Comparison of ENCODE assay signal across 28 cellular contexts in the genomic region with DNA sequence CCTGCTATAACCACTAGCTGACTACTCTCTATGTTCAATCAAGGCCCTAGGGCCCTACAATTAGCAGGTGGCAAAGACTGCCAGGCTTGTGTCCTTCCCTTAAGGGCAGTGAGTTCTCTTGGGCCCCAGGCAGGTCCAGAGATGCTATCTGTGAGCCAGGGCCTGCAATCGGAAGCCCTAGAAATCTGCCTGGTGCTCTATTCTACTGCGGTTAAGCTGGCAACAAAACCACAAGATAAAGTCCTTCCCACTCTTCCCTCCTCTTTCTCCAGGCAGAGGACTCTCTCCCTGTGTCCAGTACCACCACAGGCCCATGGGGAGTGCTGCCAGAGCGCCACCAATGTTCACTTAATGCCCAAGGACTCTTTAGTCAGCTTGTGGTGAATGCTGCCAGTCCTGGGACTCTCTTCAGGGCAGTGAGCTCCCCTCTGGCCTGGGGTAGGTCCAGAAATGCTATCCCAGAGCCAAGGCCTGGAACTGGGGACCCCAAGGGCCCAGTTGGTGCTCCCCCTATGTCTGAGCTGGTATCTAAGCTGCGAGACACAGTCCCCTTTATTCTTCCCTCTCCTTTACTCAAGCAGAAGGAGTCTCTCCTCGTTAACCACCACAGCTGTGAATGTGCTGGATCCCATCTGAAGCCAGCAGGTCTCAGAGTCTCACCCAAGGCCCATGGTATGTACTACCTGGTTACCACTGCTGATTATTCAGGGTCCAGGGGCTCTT. TPM values are rescaled to one million over a fixed set of nuclear protein-coding genes. Genes with fewer than 3 reads are reported as not detected.
A peak's percentile ranks its signal among the peaks of the same experiment; 100 is the strongest.
DNase-seq lines count a peak whose midpoint lies in the region; ATAC-seq and TF ChIP-seq lines count a peak whose summit lies in the region.
"Had no signal": no experiment of that assay in that cellular context is flagged by ENCODE, and none has a peak within 500 bp of the region (broad histone marks: within the 10 kb centered on the region; RNA-seq: fewer than 3 reads in every experiment).

No MANE protein-coding gene starts in this region.

- no peak overlapping the region for H3K27ac Mint-ChIP-seq in natural killer cell
- no peak overlapping the region for H3K27ac Mint-ChIP-seq in natural killer cell treated with Interleukin-12 subunit alpha and Interleukin-12 subunit beta and Interleukin-15 and Interleukin-18, amount 100 ng/mL, for 72 hours
- H3K27ac Mint-ChIP-seq in stimulated activated effector memory CD8-positive, alpha-beta T cell treated with anti-CD3 and anti-CD28 coated beads, Interleukin-12 subunit alpha, Interleukin-12 subunit beta, amount 100 ng/mL, for 72 hours: peak overlapping the region; percentile 70
- H3K27ac Mint-ChIP-seq: activated CD4-positive, alpha-beta T cell treated with anti-CD3 and anti-CD28 coated beads, Interleukin-2, amount 10 ng/mL, durations not matched to agents 24 days and 14 days; activated T-helper 17 cell treated with anti-CD3 and anti-CD28 coated beads, Interleukin-2, amount 50 U/mL, for 72 hours; naive thymus-derived CD8-positive, alpha-beta T cell; stimulated activated memory B cell treated with anti-CD40 and anti-IgM and Interleukin-4, amounts not matched to agents 10 μg/mL and 1 μg/mL and 100 μg/mL, for 72 hours; T-helper 2 cell treated with Interferon-gamma antibody and Interleukin-4, amounts not matched to agents 5 μg/mL and 100 μg/mL, for 36 hours had no signal

- no peaks in the 10 kb centered on the region for H3K36me3 ChIP-seq in MM.1S (replicated peaks; ENCODE audit: insufficient read depth, low read length)
- H3K36me3 ChIP-seq: pancreas had no signal

- H3K9ac ChIP-seq in MM.1S (ENCODE audit: low read length): no peak overlapping the region

- TF ChIP-seq CTCF in natural killer cell (IDR thresholded peaks at IDR 0.05): no peak
- TF ChIP-seq CTCF in MM.1S (IDR thresholded peaks at IDR 0.05; ENCODE audit: low read length): no peak

- H2AFZ ChIP-seq in MM.1S (ENCODE audit: low read length): no peak overlapping the region
- H2AFZ ChIP-seq: PC-9 had no signal

- no peaks in the 10 kb centered on the region for H3K4me1 ChIP-seq in MM.1S (ENCODE audit: low read length)
- H3K4me1 ChIP-seq: pancreas had no signal

- ATAC-seq in natural killer cell: no peak
- no peak for ATAC-seq in natural killer cell treated with Interleukin-12 subunit alpha and Interleukin-12 subunit beta and Interleukin-15 and Interleukin-18, amount 100 ng/mL, for 72 hours
- no peak for ATAC-seq in left lobe of liver
- ATAC-seq in stimulated activated effector memory CD8-positive, alpha-beta T cell treated with anti-CD3 and anti-CD28 coated beads, Interleukin-12 subunit alpha, Interleukin-12 subunit beta, amount 100 ng/mL, for 72 hours: no peak
- ATAC-seq: activated T-helper 17 cell treated with anti-CD3 and anti-CD28 coated beads, Interleukin-2, amount 50 U/mL, for 72 hours; naive thymus-derived CD8-positive, alpha-beta T cell; pancreas; right cardiac atrium; stimulated activated memory B cell treated with anti-CD40 and anti-IgM and Interleukin-4, amounts not matched to agents 10 μg/mL and 1 μg/mL and 100 μg/mL, for 72 hours had no signal

- peaks cover 13 to 16% of the 10 kb centered on the region in 2 donors for H3K4me1 Mint-ChIP-seq in natural killer cell
- peaks cover 11 to 16% of the 10 kb centered on the region in 2 donors for H3K4me1 Mint-ChIP-seq in natural killer cell treated with Interleukin-12 subunit alpha and Interleukin-12 subunit beta and Interleukin-15 and Interleukin-18, amount 100 ng/mL, for 72 hours (ENCODE audit: low read depth in 2 of 2)
- H3K4me1 Mint-ChIP-seq in stimulated activated effector memory CD8-positive, alpha-beta T cell treated with anti-CD3 and anti-CD28 coated beads, Interleukin-12 subunit alpha, Interleukin-12 subunit beta, amount 100 ng/mL, for 72 hours: peaks cover 18% of the 10 kb centered on the region
- H3K4me1 Mint-ChIP-seq: activated CD4-positive, alpha-beta T cell treated with anti-CD3 and anti-CD28 coated beads, Interleukin-2, amount 10 ng/mL, durations not matched to agents 24 days and 14 days; activated T-helper 17 cell treated with anti-CD3 and anti-CD28 coated beads, Interleukin-2, amount 50 U/mL, for 72 hours; stimulated activated memory B cell treated with anti-CD40 and anti-IgM and Interleukin-4, amounts not matched to agents 10 μg/mL and 1 μg/mL and 100 μg/mL, for 72 hours had no signal

- no peak overlapping the region for H3K4me3 ChIP-seq in MM.1S (ENCODE audit: low read length)
- H3K4me3 ChIP-seq: dorsolateral prefrontal cortex, pancreas, PC-9 had no signal

- no peak overlapping the region for H3K4me3 Mint-ChIP-seq in natural killer cell
- H3K4me3 Mint-ChIP-seq in natural killer cell treated with Interleukin-12 subunit alpha and Interleukin-12 subunit beta and Interleukin-15 and Interleukin-18, amount 100 ng/mL, for 72 hours: no peak overlapping the region
- no peak overlapping the region for H3K4me3 Mint-ChIP-seq in stimulated activated effector memory CD8-positive, alpha-beta T cell treated with anti-CD3 and anti-CD28 coated beads, Interleukin-12 subunit alpha, Interleukin-12 subunit beta, amount 100 ng/mL, for 72 hours
- H3K4me3 Mint-ChIP-seq: activated CD4-positive, alpha-beta T cell treated with anti-CD3 and anti-CD28 coated beads, Interleukin-2, amount 10 ng/mL, durations not matched to agents 24 days and 14 days; activated T-helper 17 cell treated with anti-CD3 and anti-CD28 coated beads, Interleukin-2, amount 50 U/mL, for 72 hours; CD8-positive, alpha-beta memory T cell; naive thymus-derived CD8-positive, alpha-beta T cell; stimulated activated memory B cell treated with anti-CD40 and anti-IgM and Interleukin-4, amounts not matched to agents 10 μg/mL and 1 μg/mL and 100 μg/mL, for 72 hours; T-helper 2 cell treated with Interferon-gamma antibody and Interleukin-4, amounts not matched to agents 5 μg/mL and 100 μg/mL, for 36 hours had no signal

- no peak overlapping the region for H3K4me2 ChIP-seq in MM.1S (ENCODE audit: low read depth, low read length)
- H3K4me2 ChIP-seq: PC-9 had no signal

- H3K27me3 Mint-ChIP-seq in natural killer cell (ENCODE audit: low read depth in 2 of 2): no peaks in the 10 kb centered on the region
- peaks cover 0 to 2% of the 10 kb centered on the region in 2 donors for H3K27me3 Mint-ChIP-seq in natural killer cell treated with Interleukin-12 subunit alpha and Interleukin-12 subunit beta and Interleukin-15 and Interleukin-18, amount 100 ng/mL, for 72 hours
- H3K27me3 Mint-ChIP-seq: activated T-helper 17 cell treated with anti-CD3 and anti-CD28 coated beads, Interleukin-2, amount 50 U/mL, for 72 hours; CD8-positive, alpha-beta memory T cell; naive thymus-derived CD8-positive, alpha-beta T cell; stimulated activated memory B cell treated with anti-CD40 and anti-IgM and Interleukin-4, amounts not matched to agents 10 μg/mL and 1 μg/mL and 100 μg/mL, for 72 hours had no signal

- H4K20me1 ChIP-seq in MM.1S (ENCODE audit: insufficient read depth, low read length): no peaks in the 10 kb centered on the region

- intact Hi-C loops in natural killer cell (cut with micrococcal nuclease): no loop called here

- peak; percentile 4 for DNase-seq in natural killer cell
- no peak for DNase-seq in natural killer cell treated with Interleukin-12 subunit alpha and Interleukin-12 subunit beta and Interleukin-15 and Interleukin-18, amount 100 ng/mL, for 72 hours (ENCODE audit: low spot score)
- peak; percentile 19 for DNase-seq in left lobe of liver (ENCODE audit: low spot score)
- peak in 1 of 2 donors; percentile 23 for DNase-seq in stimulated activated effector memory CD8-positive, alpha-beta T cell treated with anti-CD3 and anti-CD28 coated beads, Interleukin-12 subunit alpha, Interleukin-12 subunit beta, amount 100 ng/mL, for 72 hours (ENCODE audit: low spot score in 2 of 2)
- DNase-seq in stimulated activated CD4-positive, alpha-beta T cell treated with anti-CD3 and anti-CD28 coated beads, Interleukin-4, amount 100 ng/mL, for 24 hours: no peak
- DNase-seq in MM.1S: no peak
- DNase-seq in NCI-H2029 treated with DMSO at 0.1 percent for 48 hours (lab: John Stamatoyannopoulos, UW): no peak
- DNase-seq: ACHN; activated CD4-positive, alpha-beta T cell treated with anti-CD3 and anti-CD28 coated beads, Interleukin-2, amount 10 ng/mL, durations not matched to agents 24 days and 14 days; BE2C; caudate nucleus; CD8-positive, alpha-beta memory T cell; DMS153; midbrain; NCI-H146; NCI-H524; PC-9; SHP77; stimulated activated CD4-positive, alpha-beta T cell treated with anti-CD3 and anti-CD28 coated beads, Interleukin-12 subunit alpha, Interleukin-12 subunit beta, amount 100 ng/mL, for 4 hours; stimulated activated CD4-positive, alpha-beta T cell treated with anti-CD3 and anti-CD28 coated beads, Interleukin-4, amount 100 ng/mL, for 1 hour had no signal

- no peaks in the 10 kb centered on the region for H3K79me2 ChIP-seq in MM.1S (ENCODE audit: low read length)

- no peak overlapping the region for H3K27ac ChIP-seq in MM.1S (ENCODE audit: low read length)
- H3K27ac ChIP-seq: dorsolateral prefrontal cortex, pancreas, PC-9, VCaP had no signal

- H3K9me3 Mint-ChIP-seq in natural killer cell: no peaks in the 10 kb centered on the region
- H3K9me3 Mint-ChIP-seq in natural killer cell treated with Interleukin-12 subunit alpha and Interleukin-12 subunit beta and Interleukin-15 and Interleukin-18, amount 100 ng/mL, for 72 hours: no peaks in the 10 kb centered on the region
- H3K9me3 Mint-ChIP-seq in stimulated activated effector memory CD8-positive, alpha-beta T cell treated with anti-CD3 and anti-CD28 coated beads, Interleukin-12 subunit alpha, Interleukin-12 subunit beta, amount 100 ng/mL, for 72 hours: peaks cover 3% of the 10 kb centered on the region

- H3K9me2 ChIP-seq in MM.1S (replicated peaks; ENCODE audit: insufficient read depth, low read length): no peaks in the 10 kb centered on the region

- H3K36me3 Mint-ChIP-seq in natural killer cell: no peaks in the 10 kb centered on the region
- H3K36me3 Mint-ChIP-seq in natural killer cell treated with Interleukin-12 subunit alpha and Interleukin-12 subunit beta and Interleukin-15 and Interleukin-18, amount 100 ng/mL, for 72 hours: no peaks in the 10 kb centered on the region
- H3K36me3 Mint-ChIP-seq in stimulated activated effector memory CD8-positive, alpha-beta T cell treated with anti-CD3 and anti-CD28 coated beads, Interleukin-12 subunit alpha, Interleukin-12 subunit beta, amount 100 ng/mL, for 72 hours: no peaks in the 10 kb centered on the region

- H3F3A ChIP-seq in MM.1S (ENCODE audit: insufficient read depth, low read length): no peaks in the 10 kb centered on the region

- no peaks in the 10 kb centered on the region for H3K9me3 ChIP-seq in MM.1S (replicated peaks; ENCODE audit: insufficient read depth, low read length)
- H3K9me3 ChIP-seq: BE2C, pancreas had no signal

- no peaks in the 10 kb centered on the region for H3K27me3 ChIP-seq in MM.1S (replicated peaks; ENCODE audit: insufficient read depth, low read length)
- H3K27me3 ChIP-seq: BE2C, dorsolateral prefrontal cortex, pancreas had no signal

RNA-seq across cellular contexts. Expression of a gene that starts 34.7 kb away (rescaled TPM):
- total RNA-seq in natural killer cell: 10 to 100 TPM in 2 of 3 donors, 1 to 10 TPM in 1; 8.7 to 13.6 (median 10.2) TPM
- total RNA-seq in natural killer cell treated with Interleukin-12 subunit alpha and Interleukin-12 subunit beta and Interleukin-15 and Interleukin-18, amount 100 ng/mL, for 72 hours: 10 to 100 TPM; 10.5 to 16.2 TPM
- 2.8 TPM for total RNA-seq in left lobe of liver

Comparison
In these comparisons a context has a peak if more than half of its experiments do, and no peak if none do; other contexts are left out.
1. DNase-seq: peak in natural killer cell (single experiment) and left lobe of liver (single experiment); none in natural killer cell treated with Interleukin-12 subunit alpha and Interleukin-12 subunit beta and Interleukin-15 and Interleukin-18, amount 100 ng/mL, for 72 hours (single experiment), stimulated activated CD4-positive, alpha-beta T cell treated with anti-CD3 and anti-CD28 coated beads, Interleukin-4, amount 100 ng/mL, for 24 hours (single experiment), MM.1S (single experiment) and NCI-H2029 treated with DMSO at 0.1 percent for 48 hours (single experiment).